In genomic region chr1:89996415-89997110, GRCh38 we compare ENCODE assay signal across 8 cellular contexts. TPM values are rescaled to one million over a fixed set of nuclear protein-coding genes. Genes with fewer than 3 reads are reported as not detected.
DNase-seq lines count a peak whose midpoint lies in the region; ATAC-seq and TF ChIP-seq lines count a peak whose summit lies in the region.

No MANE protein-coding gene starts in this region.

- H3K27ac Mint-ChIP-seq in IgD-negative memory B cell (no peak overlapping the region), nephron (peak overlapping the region; percentile 97 to 99 (median 99))

- H3K4me1 Mint-ChIP-seq in IgD-negative memory B cell (peaks cover 23 to 35% (median 34%) of the 10 kb centered on the region in 3 donors), nephron (peaks cover 34% of the 10 kb centered on the region)

- no peak for DNase-seq in AG10803 (ENCODE audit: low read depth)
- no peak for DNase-seq in coronary artery (ENCODE audit: low spot score)
- DNase-seq in stimulated activated CD4-positive, alpha-beta T cell treated with anti-CD3 and anti-CD28 coated beads, Interleukin-4, amount 100 ng/mL, for 24 hours = no peak

- no peak overlapping the region for H3K27ac ChIP-seq in coronary artery

- no peaks in the 10 kb centered on the region for H3K27me3 Mint-ChIP-seq in IgD-negative memory B cell
- no peaks in the 10 kb centered on the region for H3K27me3 Mint-ChIP-seq in nephron (ENCODE audit: low read depth)

- H3K4me3 Mint-ChIP-seq in IgD-negative memory B cell = peak overlapping the region; percentile 93 to 100 (median 98)
- H3K4me3 Mint-ChIP-seq in nephron = peak overlapping the region; percentile 98 to 100 (median 99)

- H3K36me3 Mint-ChIP-seq in IgD-negative memory B cell (peaks cover 3% of the 10 kb centered on the region), nephron (ENCODE audit: low read depth) (peaks cover 38% of the 10 kb centered on the region)

- TF ChIP-seq CTCF in AG10803 (conservative IDR thresholded peaks at IDR 0.05; ENCODE audit: low read length) (no peak), coronary artery (IDR thresholded peaks at IDR 0.05) (no peak), nephron (IDR thresholded peaks at IDR 0.05; ENCODE audit: unreplicated experiment in 3 of 3) (no peak)

- H3K4me3 ChIP-seq in AG10803 (ENCODE audit: low read length) = peak overlapping the region; percentile 86
- H3K4me3 ChIP-seq in coronary artery = peak overlapping the region; percentile 97

- H3K9me3 Mint-ChIP-seq in IgD-negative memory B cell (no peaks in the 10 kb centered on the region), nephron (no peaks in the 10 kb centered on the region)

- no peak for ATAC-seq in HG03521 (IDR thresholded peaks at IDR 0.05; ENCODE audit: unreplicated experiment)
- no peak for ATAC-seq in HG02588 (IDR thresholded peaks at IDR 0.05; ENCODE audit: unreplicated experiment)
- no peak for ATAC-seq in GM19467 (IDR thresholded peaks at IDR 0.05; ENCODE audit: unreplicated experiment)

RNA-seq across cellular contexts. Expression of gene ZNF326, which starts 1.7 kb away (rescaled TPM):
- 10.5 TPM for polyA plus RNA-seq in IgD-negative memory B cell

Comparison
In these comparisons a context has a peak if more than half of its experiments do, and no peak if none do; other contexts are left out.
1. H3K27ac Mint-ChIP-seq: peak in nephron (3 of 3); none in IgD-negative memory B cell (0 of 3).